ENCODE assay signal across 11 cellular contexts in the genomic region with DNA sequence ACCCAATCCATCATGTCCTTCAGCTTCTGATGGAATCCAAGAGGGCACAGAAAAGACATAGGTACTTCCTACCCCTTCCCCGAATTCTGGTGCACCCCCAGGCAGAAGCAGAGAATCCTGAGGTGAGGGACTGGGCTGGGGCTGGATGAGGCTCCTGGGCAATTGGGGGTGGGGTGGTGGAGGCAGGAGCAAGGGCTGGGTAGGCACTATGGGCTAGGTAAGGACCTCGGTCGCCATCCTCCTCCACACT. TPM values are rescaled to one million over a fixed set of nuclear protein-coding genes. Genes with fewer than 3 reads are reported as not detected.
DNase-seq lines count a peak whose midpoint lies in the region; ATAC-seq lines count a peak whose summit lies in the region.
"Had no signal": no experiment of that assay in that cellular context is flagged by ENCODE, and none has a peak within 500 bp of the region (broad histone marks: within the 10 kb centered on the region; RNA-seq: fewer than 3 reads in every experiment).

No MANE protein-coding gene starts in this region.

- H3K9me3 Mint-ChIP-seq in activated naive CD4-positive, alpha-beta T cell treated with anti-CD3 and anti-CD28 coated beads for 36 hours, result no peaks in the 10 kb centered on the region
- peaks cover 3 to 10% (median 5%) of the 10 kb centered on the region in 3 donors for H3K9me3 Mint-ChIP-seq in T-cell
- peaks cover 0 to 2% of the 10 kb centered on the region in 2 donors for H3K9me3 Mint-ChIP-seq in stimulated activated naive B cell treated with anti-CD40 and anti-IgM and Interleukin-4, amounts not matched to agents 10 μg/mL and 1 μg/mL and 100 μg/mL, for 72 hours

- peak overlapping the region; percentile 73 for H3K4me3 Mint-ChIP-seq in activated naive CD4-positive, alpha-beta T cell treated with anti-CD3 and anti-CD28 coated beads for 36 hours
- peak overlapping the region in 2 of 3 donors; percentile 60 to 84 for H3K4me3 Mint-ChIP-seq in T-cell
- H3K4me3 Mint-ChIP-seq in stimulated activated naive B cell treated with anti-CD40 and anti-IgM and Interleukin-4, amounts not matched to agents 10 μg/mL and 1 μg/mL and 100 μg/mL, for 72 hours, result peak overlapping the region; percentile 92

- peak overlapping the region; percentile 84 for H3K4me3 ChIP-seq in iPS-18c (ENCODE audit: insufficient read depth, low read depth, low read length)

- DNase-seq in activated naive CD4-positive, alpha-beta T cell treated with anti-CD3 and anti-CD28 coated beads for 36 hours, result no peak
- DNase-seq in activated naive CD4-positive, alpha-beta T cell treated with anti-CD3 and anti-CD28 coated beads, Interleukin-2, amount 50 U/mL, for 16 hours, result no peak
- DNase-seq in T-cell (no peak), HK-2 (ENCODE audit: unreplicated experiment) (no peak)
- DNase-seq in stimulated activated naive B cell treated with anti-CD40 and anti-IgM and Interleukin-4, amounts not matched to agents 10 μg/mL and 1 μg/mL and 100 μg/mL, for 72 hours, result no peak
- DNase-seq: activated CD8-positive, alpha-beta memory T cell treated with anti-CD3 and anti-CD28 coated beads for 24 hours; AML-193; cortex of kidney had no signal

- POLR2A ChIA-PET in T-cell (lab: Charles Lee), result no interaction called here

- no peaks in the 10 kb centered on the region for H3K9me3 ChIP-seq in iPS-18c (ENCODE audit: control insufficient read depth, insufficient read depth, low read length)

- intact Hi-C loops in activated naive CD4-positive, alpha-beta T cell treated with anti-CD3 and anti-CD28 coated beads for 36 hours (cut with micrococcal nuclease), result loop anchor here (10.0 kb wide), 1 partner anchor 393 kb away; the partner anchor contains the start of gene CLEC11A

- H3K4me1 Mint-ChIP-seq in activated naive CD4-positive, alpha-beta T cell treated with anti-CD3 and anti-CD28 coated beads for 36 hours (ENCODE audit: low read depth), result peaks cover 68% of the 10 kb centered on the region
- H3K4me1 Mint-ChIP-seq in T-cell, result peaks cover 48 to 65% (median 55%) of the 10 kb centered on the region in 3 donors
- peaks cover 61 to 82% of the 10 kb centered on the region in 2 donors for H3K4me1 Mint-ChIP-seq in stimulated activated naive B cell treated with anti-CD40 and anti-IgM and Interleukin-4, amounts not matched to agents 10 μg/mL and 1 μg/mL and 100 μg/mL, for 72 hours

- H3K27ac Mint-ChIP-seq in activated naive CD4-positive, alpha-beta T cell treated with anti-CD3 and anti-CD28 coated beads for 36 hours, result no peak overlapping the region
- peak overlapping the region in 1 of 2 donors; percentile 41 for H3K27ac Mint-ChIP-seq in T-cell
- H3K27ac Mint-ChIP-seq in stimulated activated naive B cell treated with anti-CD40 and anti-IgM and Interleukin-4, amounts not matched to agents 10 μg/mL and 1 μg/mL and 100 μg/mL, for 72 hours, result peak overlapping the region; percentile 47

- no peak for ATAC-seq in T-cell (replicated peaks in 1 of 4)
- ATAC-seq in stimulated activated naive B cell treated with anti-CD40 and anti-IgM and Interleukin-4, amounts not matched to agents 10 μg/mL and 1 μg/mL and 100 μg/mL, for 72 hours (replicated peaks), result no peak
- ATAC-seq in GM19324 (IDR thresholded peaks at IDR 0.05; ENCODE audit: low FRiP score, unreplicated experiment), result no peak
- no peak for ATAC-seq in GM19351 (IDR thresholded peaks at IDR 0.05; ENCODE audit: unreplicated experiment)

- CTCF ChIA-PET in activated naive CD4-positive, alpha-beta T cell treated with anti-CD3 and anti-CD28 coated beads for 36 hours (lab: Charles Lee), result no interaction called here
- CTCF ChIA-PET in T-cell (lab: Charles Lee), result no interaction called here

- H3K27me3 Mint-ChIP-seq in activated naive CD4-positive, alpha-beta T cell treated with anti-CD3 and anti-CD28 coated beads for 36 hours (ENCODE audit: low read depth), result peaks cover 46% of the 10 kb centered on the region
- H3K27me3 Mint-ChIP-seq in T-cell, result peaks cover 58 to 64% of the 10 kb centered on the region in 2 donors
- H3K27me3 Mint-ChIP-seq in stimulated activated naive B cell treated with anti-CD40 and anti-IgM and Interleukin-4, amounts not matched to agents 10 μg/mL and 1 μg/mL and 100 μg/mL, for 72 hours, result peaks cover 9 to 10% of the 10 kb centered on the region in 2 donors

- H3K36me3 Mint-ChIP-seq in activated naive CD4-positive, alpha-beta T cell treated with anti-CD3 and anti-CD28 coated beads for 36 hours (ENCODE audit: low read depth), result peaks cover 8% of the 10 kb centered on the region
- H3K36me3 Mint-ChIP-seq in T-cell, result peaks cover 4% of the 10 kb centered on the region
- H3K36me3 Mint-ChIP-seq in stimulated activated naive B cell treated with anti-CD40 and anti-IgM and Interleukin-4, amounts not matched to agents 10 μg/mL and 1 μg/mL and 100 μg/mL, for 72 hours, result peaks cover 52 to 64% of the 10 kb centered on the region in 2 donors

RNA-seq across cellular contexts. Expression of gene KCNC3, which starts 2.8 kb away (rescaled TPM):
- 1 to 10 TPM; 2.0 to 2.4 TPM for total RNA-seq in activated naive CD4-positive, alpha-beta T cell treated with anti-CD3 and anti-CD28 coated beads for 36 hours
- total RNA-seq in T-cell, result 1 to 10 TPM in 4 of 5 donors, under 1 TPM in 1; 0.75 to 4.3 (median 1.5) TPM

RNA-seq across cellular contexts. Expression of gene NAPSA, which starts 33.5 kb away (rescaled TPM):
- total RNA-seq in activated naive CD4-positive, alpha-beta T cell treated with anti-CD3 and anti-CD28 coated beads for 36 hours, result 10 to 100 TPM; 40.2 to 41.0 TPM
- total RNA-seq in T-cell, result 1 to 10 TPM; 2.6 to 7.1 (median 3.0) TPM

RNA-seq across cellular contexts. Expression of gene NR1H2, which starts 44.3 kb away (rescaled TPM):
- 10 to 100 TPM; 47.2 to 49.3 TPM for total RNA-seq in activated naive CD4-positive, alpha-beta T cell treated with anti-CD3 and anti-CD28 coated beads for 36 hours
- total RNA-seq in T-cell, result 100 to 1,000 TPM; 109 to 236 (median 117) TPM

RNA-seq across cellular contexts. Expression of gene POLD1, which starts 52.2 kb away (rescaled TPM):
- 100 to 1,000 TPM; 221 to 224 TPM for total RNA-seq in activated naive CD4-positive, alpha-beta T cell treated with anti-CD3 and anti-CD28 coated beads for 36 hours
- total RNA-seq in T-cell, result 10 to 100 TPM; 32.9 to 67.1 (median 54.0) TPM

Comparison
In these comparisons a context has a peak if more than half of its experiments do, and no peak if none do; other contexts are left out.
1. RNA of gene NAPSA, which starts 33.5 kb away (total RNA-seq): 40.2 to 41.0 TPM in activated naive CD4-positive, alpha-beta T cell treated with anti-CD3 and anti-CD28 coated beads for 36 hours; 2.6 to 7.1 TPM in T-cell; every median in the first group is over 4 times any median in the second.
2. Peak in every context shown above with its lines, with median percentiles within 50 percentile points of each other: H3K4me3 Mint-ChIP-seq.